16 cellular contexts compared by ENCODE assay signal in the genomic region with DNA sequence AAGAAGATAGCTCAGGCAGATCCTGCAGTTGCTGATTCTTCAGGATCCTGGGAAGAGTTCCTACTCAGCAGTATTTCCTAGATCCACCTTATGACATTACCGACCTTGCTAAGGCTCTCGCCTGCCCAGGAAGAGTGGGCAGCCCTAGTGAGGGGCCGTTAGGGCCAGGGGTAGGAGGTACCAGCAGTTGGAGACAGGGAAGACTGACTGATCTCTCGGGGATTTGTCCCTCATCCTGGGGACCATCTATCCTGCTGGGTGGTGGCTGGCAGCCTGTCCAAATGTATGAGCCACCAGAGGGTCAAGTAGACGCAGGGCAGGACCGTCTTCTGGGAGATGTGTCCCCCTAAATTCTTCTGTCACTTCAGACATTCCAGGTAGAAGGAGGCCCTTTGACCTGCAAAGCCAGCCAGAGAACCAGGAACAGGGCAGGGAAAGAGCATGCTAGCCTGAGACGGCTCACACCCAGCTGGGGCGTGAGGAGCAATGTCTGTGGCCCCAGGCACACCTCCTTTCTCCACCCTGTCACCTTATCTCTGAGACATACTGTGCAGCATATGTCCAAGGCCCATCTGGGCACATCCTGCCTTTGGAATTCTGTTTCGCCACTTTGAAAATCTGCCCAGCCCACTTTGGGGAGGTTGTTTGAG.
DNase-seq lines count a peak whose midpoint lies in the region; ATAC-seq and TF ChIP-seq lines count a peak whose summit lies in the region.
"Had no signal": no experiment of that assay in that cellular context is flagged by ENCODE, and none has a peak within 500 bp of the region (broad histone marks: within the 10 kb centered on the region; RNA-seq: fewer than 3 reads in every experiment).

No MANE protein-coding gene starts in this region.

- H3K79me1 ChIP-seq in H9 (ENCODE audit: insufficient read depth, low read depth, low read length, poor library complexity, severe bottlenecking), result no peaks in the 10 kb centered on the region

- no peak overlapping the region for H3K9ac ChIP-seq in H9 (ENCODE audit: extremely low read depth, insufficient read length, low read length)

- H3K4me1 ChIP-seq in H9 (ENCODE audit: insufficient read depth, low read length) (no peaks in the 10 kb centered on the region), esophagus muscularis mucosa (peaks cover 6 to 12% (median 9%) of the 10 kb centered on the region in 4 donors), tibial nerve (peaks cover 0 to 7% (median 0%) of the 10 kb centered on the region in 4 donors), mucosa of descending colon (ENCODE audit: low read depth) (peaks cover 7% of the 10 kb centered on the region)
- H3K4me1 ChIP-seq: A549, BE2C, Caco-2 had no signal

- ATAC-seq in mucosa of descending colon, result no peak
- ATAC-seq: A549; CD8-positive, alpha-beta T cell; GM12878 had no signal

- H4K5ac ChIP-seq in H9 (ENCODE audit: insufficient read length, low read depth, low read length), result no peak overlapping the region

- H3T11ph ChIP-seq in H9 (ENCODE audit: low read length), result no peak overlapping the region

- WGBS in H9 (ENCODE audit: extremely low coverage, insufficient read length, low lambda C conversion rate), result no CpG with 5 or more reads among the region's 9 CpGs
- 80% methylated on average over 9 of the region's 9 CpGs for WGBS in esophagus muscularis mucosa
- WGBS in tibial nerve, 2 donors, result 79 to 81% methylated on average over 9 of the region's 9 CpGs

- H2BK15ac ChIP-seq in H9 (ENCODE audit: low read depth, low read length), result no peak overlapping the region

- H3K27me3 Mint-ChIP-seq in H9 (ENCODE audit: low read depth) (peaks cover 48% of the 10 kb centered on the region), osteocyte (ENCODE audit: unreplicated experiment) (peaks cover 35% of the 10 kb centered on the region)

- no peak overlapping the region for H2BK12ac ChIP-seq in H9 (ENCODE audit: insufficient read length, low read depth, low read length)

- H3K4me2 ChIP-seq in H9 (ENCODE audit: insufficient read depth, insufficient read length, low read length), result no peak overlapping the region
- H3K4me2 ChIP-seq: A549 had no signal

- H3K27ac Mint-ChIP-seq in H9, result peak overlapping the region in 1 of 3 experiments; percentile 73; a peak in 1 of 7 replicates
- H3K27ac Mint-ChIP-seq in osteocyte (ENCODE audit: unreplicated experiment), result no peak overlapping the region
- H3K27ac Mint-ChIP-seq: CD14-positive monocyte; CD8-positive, alpha-beta T cell had no signal

- TF ChIP-seq CTCF in H9 (conservative IDR thresholded peaks at IDR 0.05), result no peak
- TF ChIP-seq CTCF in esophagus muscularis mucosa (IDR thresholded peaks at IDR 0.05), result no peak
- no peak for TF ChIP-seq CTCF in osteocyte (IDR thresholded peaks at IDR 0.05)
- no peak for TF ChIP-seq CTCF in tibial nerve (IDR thresholded peaks at IDR 0.05)
- no peak for TF ChIP-seq CTCF in mucosa of descending colon (IDR thresholded peaks at IDR 0.05)

- H3K4me1 Mint-ChIP-seq in H9 (peaks cover 4 to 12% of the 10 kb centered on the region in 2 experiments), osteocyte (ENCODE audit: unreplicated experiment) (peaks cover 3% of the 10 kb centered on the region)

- no peak overlapping the region for H3K14ac ChIP-seq in H9 (ENCODE audit: insufficient read depth, low read length)

- no peak overlapping the region for H4K91ac ChIP-seq in H9 (ENCODE audit: insufficient read length, low read depth, low read length)

- no peaks in the 10 kb centered on the region for H3K79me2 ChIP-seq in H9 (ENCODE audit: insufficient read depth, low read length)

- H3K18ac ChIP-seq in H9 (ENCODE audit: insufficient read length, low read depth, low read length), result no peak overlapping the region

- H3K27me3 ChIP-seq in H7 (ENCODE audit: control insufficient read depth, insufficient read depth, low read length) (peaks cover 20% of the 10 kb centered on the region), H9 (ENCODE audit: insufficient read depth, low read length) (no peaks in the 10 kb centered on the region; the same call in 1 of the 2 replicates), esophagus muscularis mucosa (no peaks in the 10 kb centered on the region), tibial nerve (no peaks in the 10 kb centered on the region)

- H3K27ac ChIP-seq in H9 (ENCODE audit: insufficient read length, low read depth, low read length) (no peak overlapping the region), esophagus muscularis mucosa (replicated peaks in 1 of 4) (no peak overlapping the region), tibial nerve (no peak overlapping the region)
- H3K27ac ChIP-seq: A549 had no signal

- H3K4me3 Mint-ChIP-seq in H9 (no peak overlapping the region), osteocyte (ENCODE audit: unreplicated experiment) (no peak overlapping the region)
- H3K4me3 Mint-ChIP-seq: CD14-positive monocyte; CD8-positive, alpha-beta T cell had no signal

- no peak overlapping the region for H2AK5ac ChIP-seq in H9 (ENCODE audit: insufficient read length, low read length)

- H2BK120ac ChIP-seq in H9 (ENCODE audit: low read depth, low read length, poor library complexity, severe bottlenecking), result no peak overlapping the region

- H3K36me3 ChIP-seq in H7 (replicated peaks; ENCODE audit: control insufficient read depth, insufficient read depth, low read length), result no peaks in the 10 kb centered on the region
- H3K36me3 ChIP-seq in esophagus muscularis mucosa, result no peaks in the 10 kb centered on the region
- no peaks in the 10 kb centered on the region for H3K36me3 ChIP-seq in tibial nerve
- H3K36me3 ChIP-seq in mucosa of descending colon (ENCODE audit: low read depth), result no peaks in the 10 kb centered on the region
- H3K36me3 ChIP-seq: BE2C had no signal

- H3K9me3 Mint-ChIP-seq in H9, result peaks cover 0 to under 1% of the 10 kb centered on the region in 2 experiments; a peak in 2 of 5 replicates
- no peaks in the 10 kb centered on the region for H3K9me3 Mint-ChIP-seq in osteocyte (ENCODE audit: unreplicated experiment)
- H3K9me3 Mint-ChIP-seq: CD8-positive, alpha-beta T cell had no signal

- no peaks in the 10 kb centered on the region for H4K20me1 ChIP-seq in H9 (ENCODE audit: control insufficient read depth, insufficient read depth, insufficient read length)

- no peak overlapping the region for H2AFZ ChIP-seq in H9 (ENCODE audit: low read length)

- peaks cover 0 to 4% (median 0%) of the 10 kb centered on the region in 3 experiments; a peak in 3 of 7 replicates for H3K36me3 Mint-ChIP-seq in H9 (ENCODE audit: insufficient read depth in 1 of 3, low read depth in 3 of 3)
- H3K36me3 Mint-ChIP-seq in osteocyte (ENCODE audit: unreplicated experiment), result no peaks in the 10 kb centered on the region
- H3K36me3 Mint-ChIP-seq: CD8-positive, alpha-beta T cell had no signal

- no peak for TF ChIP-seq EP300 in esophagus muscularis mucosa (IDR thresholded peaks at IDR 0.05)
- no peak for TF ChIP-seq EP300 in tibial nerve (IDR thresholded peaks at IDR 0.05)

- no peak overlapping the region for H3K4me3 ChIP-seq in H7 (ENCODE audit: insufficient read depth, low read depth, low read length)
- no peak overlapping the region for H3K4me3 ChIP-seq in esophagus muscularis mucosa
- no peak overlapping the region for H3K4me3 ChIP-seq in tibial nerve
- no peak overlapping the region for H3K4me3 ChIP-seq in mucosa of descending colon
- H3K4me3 ChIP-seq: A549, GM12878 had no signal

- DNase-seq in H7 (peak; percentile 5), H9 (peak; percentile 19), esophagus muscularis mucosa (ENCODE audit: extremely low spot score) (peak; percentile 82), osteocyte (ENCODE audit: extremely low spot score, unreplicated experiment) (peak; percentile 72), tibial nerve (ENCODE audit: low spot score in 2 of 2) (no peak), mucosa of descending colon (no peak), HK-2 (ENCODE audit: unreplicated experiment) (no peak)
- no peak for DNase-seq in activated CD4-positive, alpha-beta T cell treated with anti-CD3 and anti-CD28 coated beads for 48 hours
- DNase-seq: BE2C; Caco-2; CD8-positive, alpha-beta T cell; DMS79; IMR-90 had no signal

- no peak overlapping the region for H3K56ac ChIP-seq in H9 (ENCODE audit: insufficient read length, low read depth, low read length)

- H3K9me3 ChIP-seq in H9 (ENCODE audit: control insufficient read depth, low read depth, low read length) (no peaks in the 10 kb centered on the region), esophagus muscularis mucosa (no peaks in the 10 kb centered on the region), tibial nerve (no peaks in the 10 kb centered on the region), mucosa of descending colon (no peaks in the 10 kb centered on the region)
- H3K9me3 ChIP-seq: A549, BE2C, Caco-2 had no signal

- intact Hi-C loops in esophagus muscularis mucosa (cut with DNase I) (no loop called here), mucosa of descending colon (cut with DNase I, micrococcal nuclease) (no loop called here)

- no peak overlapping the region for H2BK20ac ChIP-seq in H9 (ENCODE audit: low read depth, low read length, poor library complexity, severe bottlenecking)

- no peak overlapping the region for H4K8ac ChIP-seq in H9 (replicated peaks; ENCODE audit: insufficient read length, low read depth, low read length)

- H2BK5ac ChIP-seq in H9 (ENCODE audit: insufficient read length, low read length), result no peak overlapping the region

- TF ChIP-seq POLR2A in esophagus muscularis mucosa (IDR thresholded peaks at IDR 0.05; ENCODE audit: low read depth), result no peak
- TF ChIP-seq POLR2A in tibial nerve (IDR thresholded peaks at IDR 0.05), result no peak

- no peak overlapping the region for H3K23ac ChIP-seq in H9 (ENCODE audit: insufficient read length, low read depth, low read length)

- H3K23me2 ChIP-seq in H9 (ENCODE audit: insufficient read length, low read depth, low read length, poor library complexity, severe bottlenecking), result peaks cover 9% of the 10 kb centered on the region

- no peak overlapping the region for H3K4ac ChIP-seq in H9 (ENCODE audit: low read depth, low read length)

Comparison
In these comparisons a context has a peak if more than half of its experiments do, and no peak if none do; other contexts are left out.
1. DNase-seq: peak in H7 (single experiment), H9 (single experiment), esophagus muscularis mucosa (single experiment) and osteocyte (single experiment); none in activated CD4-positive, alpha-beta T cell treated with anti-CD3 and anti-CD28 coated beads for 48 hours (single experiment), tibial nerve (0 of 2), mucosa of descending colon (0 of 3) and HK-2 (single experiment).